In genomic region chr6:24809728-24810127, GRCh38 we compare ENCODE assay signal across 21 cellular contexts. TPM values are rescaled to one million over a fixed set of nuclear protein-coding genes. Genes with fewer than 3 reads are reported as not detected.
DNase-seq lines count a peak whose midpoint lies in the region; ATAC-seq and TF ChIP-seq lines count a peak whose summit lies in the region.
"Had no signal": no experiment of that assay in that cellular context is flagged by ENCODE, and none has a peak within 500 bp of the region (broad histone marks: within the 10 kb centered on the region; RNA-seq: fewer than 3 reads in every experiment).

No MANE protein-coding gene starts in this region.

- H3K4me1 ChIP-seq in CD4-positive, CD25-positive, alpha-beta regulatory T cell (ENCODE audit: control insufficient read depth, insufficient read depth, low read length, poor library complexity, severe bottlenecking): no peaks in the 10 kb centered on the region
- H3K4me1 ChIP-seq in naive thymus-derived CD4-positive, alpha-beta T cell (ENCODE audit: control insufficient read depth in 2 of 2, insufficient read depth in 2 of 2, low read length in 2 of 2): no peaks in the 10 kb centered on the region
- no peaks in the 10 kb centered on the region for H3K4me1 ChIP-seq in heart right ventricle
- H3K4me1 ChIP-seq: BLaER1 treated with 17β-estradiol and CSF1 and Interleukin-3, amounts not matched to agents 10 nM and 100 nM had no signal

- no peaks in the 10 kb centered on the region for H3K9me3 Mint-ChIP-seq in CD4-positive, CD25-positive, alpha-beta regulatory T cell
- no peaks in the 10 kb centered on the region for H3K9me3 Mint-ChIP-seq in CD4-positive, alpha-beta T cell
- no peaks in the 10 kb centered on the region for H3K9me3 Mint-ChIP-seq in central memory CD8-positive, alpha-beta T cell
- H3K9me3 Mint-ChIP-seq in naive thymus-derived CD4-positive, alpha-beta T cell: peaks cover 0 to 5% (median 0%) of the 10 kb centered on the region in 11 donors

- ATAC-seq in CD4-positive, CD25-positive, alpha-beta regulatory T cell (ENCODE audit: low read depth in 2 of 2): no peak
- no peak for ATAC-seq in CD4-positive, alpha-beta T cell (ENCODE audit: poor library complexity)
- ATAC-seq in central memory CD8-positive, alpha-beta T cell (replicated peaks; ENCODE audit: extremely low read depth, poor library complexity, severe bottlenecking): no peak
- ATAC-seq in naive thymus-derived CD4-positive, alpha-beta T cell: no peak
- no peak for ATAC-seq in heart right ventricle

- no peaks in the 10 kb centered on the region for H3K9me3 ChIP-seq in CD4-positive, CD25-positive, alpha-beta regulatory T cell (ENCODE audit: control insufficient read depth in 2 of 2, low read length in 2 of 2)
- no peaks in the 10 kb centered on the region for H3K9me3 ChIP-seq in CD4-positive, alpha-beta T cell (ENCODE audit: control insufficient read depth, low read length)
- H3K9me3 ChIP-seq in naive thymus-derived CD4-positive, alpha-beta T cell (ENCODE audit: control insufficient read depth in 2 of 3, low read length in 3 of 3): no peaks in the 10 kb centered on the region
- no peaks in the 10 kb centered on the region for H3K9me3 ChIP-seq in heart right ventricle
- H3K9me3 ChIP-seq: BLaER1 treated with 17β-estradiol and CSF1 and Interleukin-3, amounts not matched to agents 10 nM and 100 nM had no signal

- H3K36me3 Mint-ChIP-seq in CD4-positive, CD25-positive, alpha-beta regulatory T cell: peaks cover 31% of the 10 kb centered on the region
- peaks cover 66% of the 10 kb centered on the region for H3K36me3 Mint-ChIP-seq in CD4-positive, alpha-beta T cell (ENCODE audit: low read depth)
- H3K36me3 Mint-ChIP-seq in central memory CD8-positive, alpha-beta T cell (ENCODE audit: insufficient read depth): peaks cover 61% of the 10 kb centered on the region
- peaks cover 5 to 42% (median 27%) of the 10 kb centered on the region in 5 donors for H3K36me3 Mint-ChIP-seq in naive thymus-derived CD4-positive, alpha-beta T cell

- TF ChIP-seq CTCF in CD4-positive, alpha-beta T cell (IDR thresholded peaks at IDR 0.05): no peak
- no peak for TF ChIP-seq CTCF in heart right ventricle (IDR thresholded peaks at IDR 0.05)

- H3K27ac ChIP-seq in CD4-positive, CD25-positive, alpha-beta regulatory T cell (ENCODE audit: insufficient read depth, low read length, poor library complexity, severe bottlenecking): no peak overlapping the region
- H3K27ac ChIP-seq in CD4-positive, alpha-beta T cell (ENCODE audit: low read depth, low read length): no peak overlapping the region
- H3K27ac ChIP-seq in naive thymus-derived CD4-positive, alpha-beta T cell (ENCODE audit: low read depth, low read length): peak overlapping the region; percentile 16
- H3K27ac ChIP-seq in heart right ventricle: no peak overlapping the region
- H3K27ac ChIP-seq: BLaER1 treated with 17β-estradiol and CSF1 and Interleukin-3, amounts not matched to agents 10 nM and 100 nM; KMS-11; RWPE1 had no signal

- CTCF ChIA-PET in CD4-positive, alpha-beta T cell (lab: Charles Lee): interaction anchor here (1.5 kb wide), 1 partner anchor 10 kb away, joined by 3 read pairs; no protein-coding TSS in a partner anchor
- CTCF ChIA-PET in naive thymus-derived CD4-positive, alpha-beta T cell (lab: Charles Lee): no interaction called here

- H3K4me3 ChIP-seq in CD4-positive, CD25-positive, alpha-beta regulatory T cell (ENCODE audit: low read depth, low read length): no peak overlapping the region
- no peak overlapping the region for H3K4me3 ChIP-seq in naive thymus-derived CD4-positive, alpha-beta T cell (ENCODE audit: low read length)
- no peak overlapping the region for H3K4me3 ChIP-seq in heart right ventricle
- H3K4me3 ChIP-seq: BLaER1 treated with 17β-estradiol and CSF1 and Interleukin-3, amounts not matched to agents 10 nM and 100 nM had no signal

- H3K27me3 ChIP-seq in CD4-positive, CD25-positive, alpha-beta regulatory T cell (ENCODE audit: control insufficient read depth, insufficient read depth, low read length): no peaks in the 10 kb centered on the region
- H3K27me3 ChIP-seq in CD4-positive, alpha-beta T cell (ENCODE audit: control insufficient read depth, insufficient read depth, low read length): no peaks in the 10 kb centered on the region
- H3K27me3 ChIP-seq in naive thymus-derived CD4-positive, alpha-beta T cell (ENCODE audit: control insufficient read depth in 2 of 2, insufficient read depth in 2 of 2, low read length in 2 of 2): no peaks in the 10 kb centered on the region
- H3K27me3 ChIP-seq in heart right ventricle: no peaks in the 10 kb centered on the region
- H3K27me3 ChIP-seq: BLaER1 treated with 17β-estradiol and CSF1 and Interleukin-3, amounts not matched to agents 10 nM and 100 nM had no signal

- H3K36me3 ChIP-seq in CD4-positive, CD25-positive, alpha-beta regulatory T cell (ENCODE audit: control insufficient read depth, insufficient read depth, low read length): peaks cover 65% of the 10 kb centered on the region
- H3K36me3 ChIP-seq in naive thymus-derived CD4-positive, alpha-beta T cell (ENCODE audit: control insufficient read depth in 2 of 3, insufficient read depth in 3 of 3, low read length in 3 of 3): peaks cover 40 to 62% (median 53%) of the 10 kb centered on the region in 3 experiments
- H3K36me3 ChIP-seq in heart right ventricle: peaks cover 0 to 63% (median 0%) of the 10 kb centered on the region in 9 donors

- intact Hi-C loops in CD4-positive, alpha-beta T cell (cut with DNase I, micrococcal nuclease): no loop called here
- intact Hi-C loops in naive thymus-derived CD4-positive, alpha-beta T cell (cut with micrococcal nuclease): no loop called here
- intact Hi-C loops in heart right ventricle (cut with DNase I): no loop called here

- H3K4me1 Mint-ChIP-seq in CD4-positive, CD25-positive, alpha-beta regulatory T cell: peaks cover 0 to 10% (median 4%) of the 10 kb centered on the region in 4 donors
- H3K4me1 Mint-ChIP-seq in CD4-positive, alpha-beta T cell (ENCODE audit: low read depth): no peaks in the 10 kb centered on the region
- no peaks in the 10 kb centered on the region for H3K4me1 Mint-ChIP-seq in central memory CD8-positive, alpha-beta T cell
- H3K4me1 Mint-ChIP-seq in naive thymus-derived CD4-positive, alpha-beta T cell: peaks cover 0 to 5% (median 0%) of the 10 kb centered on the region in 7 donors

- POLR2A ChIA-PET in CD4-positive, alpha-beta T cell (lab: Charles Lee): no interaction called here
- POLR2A ChIA-PET in naive thymus-derived CD4-positive, alpha-beta T cell (lab: Charles Lee): interaction anchor here (0.8 to 1.4 kb wide), 2 partner anchors 12 to 30 kb away, joined by 3 to 4 read pairs; no protein-coding TSS in a partner anchor

- WGBS in heart right ventricle, 2 donors: 84 to 90% methylated on average over 3 of the region's 3 CpGs

- DNase-seq in CD4-positive, CD25-positive, alpha-beta regulatory T cell: no peak
- no peak for DNase-seq in CD4-positive, alpha-beta T cell
- DNase-seq in central memory CD8-positive, alpha-beta T cell (ENCODE audit: low spot score in 2 of 2): no peak
- no peak for DNase-seq in naive thymus-derived CD4-positive, alpha-beta T cell
- DNase-seq in iPS-NIHi7 (ENCODE audit: extremely low spot score): no peak
- no peak for DNase-seq in activated gamma-delta T cell (lab: John Stamatoyannopoulos, UW)
- DNase-seq in heart right ventricle: no peak
- DNase-seq: ACHN; GDM1; GOT3; HCEC 1CT; NCI-H1105; NCI-H2081; NCI-H345; NCI-H774; NK-92 treated with Interleukin-12 subunit alpha and Interleukin-12 subunit beta, amount 100 ng/mL, for 24 hours; SHP77 treated with DMSO at 0.1 percent for 48 hours had no signal

- H3K27ac Mint-ChIP-seq in CD4-positive, CD25-positive, alpha-beta regulatory T cell: peak overlapping the region in 2 of 3 donors; percentile 74 to 78
- H3K27ac Mint-ChIP-seq in CD4-positive, alpha-beta T cell: peak overlapping the region; percentile 66
- H3K27ac Mint-ChIP-seq in central memory CD8-positive, alpha-beta T cell (ENCODE audit: low read depth): peak overlapping the region; percentile 22
- peak overlapping the region; percentile 18 to 83 (median 62) for H3K27ac Mint-ChIP-seq in naive thymus-derived CD4-positive, alpha-beta T cell

- no peak overlapping the region for H3K4me3 Mint-ChIP-seq in CD4-positive, CD25-positive, alpha-beta regulatory T cell
- H3K4me3 Mint-ChIP-seq in CD4-positive, alpha-beta T cell: no peak overlapping the region
- H3K4me3 Mint-ChIP-seq in central memory CD8-positive, alpha-beta T cell: no peak overlapping the region
- no peak overlapping the region for H3K4me3 Mint-ChIP-seq in naive thymus-derived CD4-positive, alpha-beta T cell

- H3K27me3 Mint-ChIP-seq in CD4-positive, CD25-positive, alpha-beta regulatory T cell: no peaks in the 10 kb centered on the region
- no peaks in the 10 kb centered on the region for H3K27me3 Mint-ChIP-seq in CD4-positive, alpha-beta T cell
- no peaks in the 10 kb centered on the region for H3K27me3 Mint-ChIP-seq in central memory CD8-positive, alpha-beta T cell
- no peaks in the 10 kb centered on the region for H3K27me3 Mint-ChIP-seq in naive thymus-derived CD4-positive, alpha-beta T cell

RNA-seq across cellular contexts. Expression of gene ARMH2, which starts 11.0 kb away (rescaled TPM):
- total RNA-seq in CD4-positive, CD25-positive, alpha-beta regulatory T cell: 1.8 TPM
- polyA plus RNA-seq in CD4-positive, CD25-positive, alpha-beta regulatory T cell: under 1 TPM in 2 of 4 donors, not detected in 2; 0.27 to 0.29 TPM
- total RNA-seq in CD4-positive, alpha-beta T cell: not detected
- total RNA-seq in naive thymus-derived CD4-positive, alpha-beta T cell: 1 to 10 TPM; 1.3 to 9.4 (median 5.0) TPM
- polyA plus RNA-seq in naive thymus-derived CD4-positive, alpha-beta T cell: under 1 TPM in 1 of 2 donors, not detected in 1; 0.70 TPM
- not detected for total RNA-seq in heart right ventricle
- polyA plus RNA-seq in heart right ventricle: not detected
- total RNA-seq: HT1080 had no signal

RNA-seq across cellular contexts. Expression of gene GMNN, which starts 35.0 kb away (rescaled TPM):
- 28.3 TPM for total RNA-seq in CD4-positive, CD25-positive, alpha-beta regulatory T cell
- polyA plus RNA-seq in CD4-positive, CD25-positive, alpha-beta regulatory T cell: 10 to 100 TPM in 3 of 4 donors, 1 to 10 TPM in 1; 9.1 to 13.6 (median 11.4) TPM
- 10 to 100 TPM; 10.1 to 10.5 TPM for total RNA-seq in CD4-positive, alpha-beta T cell
- total RNA-seq in naive thymus-derived CD4-positive, alpha-beta T cell: 10 to 100 TPM in 1 of 5 experiments, 1 to 10 TPM in 4; 5.1 to 54.6 (median 7.0) TPM
- polyA plus RNA-seq in naive thymus-derived CD4-positive, alpha-beta T cell: 1 to 10 TPM; 4.2 to 5.0 TPM
- total RNA-seq in heart right ventricle: 10 to 100 TPM in 1 of 10 donors, 1 to 10 TPM in 9; 3.1 to 10.9 (median 6.8) TPM
- polyA plus RNA-seq in heart right ventricle: 10 to 100 TPM in 1 of 2 donors, 1 to 10 TPM in 1; 6.4 to 15.6 TPM

Comparison
In these comparisons a context has a peak if more than half of its experiments do, and no peak if none do; other contexts are left out.
1. H3K27ac Mint-ChIP-seq: peak in every context shown above with its lines; median percentile 76 in CD4-positive, CD25-positive, alpha-beta regulatory T cell; 66 in CD4-positive, alpha-beta T cell; 62 in naive thymus-derived CD4-positive, alpha-beta T cell; 22 in central memory CD8-positive, alpha-beta T cell.